ENCODE assay signal across 1 cellular context in genomic region chr13:36818483-36819063, GRCh38.
TF ChIP-seq lines count a peak whose summit lies in the region.

No MANE protein-coding gene starts in this region.

TF ChIP-seq in endothelial cell of umbilical vein, 7 proteins besides CTCF, POLR2A, EP300 and RAD21:
- TF ChIP-seq POLR2AphosphoS5 (IDR thresholded peaks at IDR 0.05; ENCODE audit: insufficient read depth, low read depth, low read length): no peak
- TF ChIP-seq JUN (IDR thresholded peaks at IDR 0.05; ENCODE audit: borderline replicate concordance, insufficient read depth, insufficient read length, low read depth): no peak
- no peak for TF ChIP-seq FOS (IDR thresholded peaks at IDR 0.05; ENCODE audit: borderline replicate concordance, insufficient read depth, low read length)
- no peak for TF ChIP-seq MYC (IDR thresholded peaks at IDR 0.05; ENCODE audit: low read depth, low read length)
